Comparison of ENCODE assay signal across 22 cellular contexts in genomic region chr2:64392514-64392913, GRCh38.
"Had no signal": no experiment of that assay in that cellular context is flagged by ENCODE, and none has a peak within 500 bp of the region (broad histone marks: within the 10 kb centered on the region; RNA-seq: fewer than 3 reads in every experiment).

No MANE protein-coding gene starts in this region.

- H3K27me3 ChIP-seq: breast epithelium, MG63 had no signal

- H3K9me3 ChIP-seq: breast epithelium had no signal

- H3K4me3 ChIP-seq: breast epithelium, MG63, SK-N-MC had no signal

- H3K36me3 ChIP-seq: breast epithelium, MG63 had no signal

- H3K4me3 Mint-ChIP-seq: activated CD4-positive, alpha-beta memory T cell treated with anti-CD3 and anti-CD28 coated beads, Interleukin-2, amount 10 ng/mL, durations not matched to agents 7 days and 5 days; activated naive CD4-positive, alpha-beta T cell treated with anti-CD3 and anti-CD28 coated beads, Interleukin-2, amount 10 ng/mL, durations not matched to agents 7 days and 5 days; activated naive CD8-positive, alpha-beta T cell treated with anti-CD3 and anti-CD28 coated beads for 36 hours; activated T-cell treated with anti-CD3 and anti-CD28 coated beads, Interleukin-2, amount 50 U/mL, for 72 hours had no signal

- DNase-seq: activated CD4-positive, alpha-beta memory T cell treated with anti-CD3 and anti-CD28 coated beads, Interleukin-2, amount 10 ng/mL, durations not matched to agents 7 days and 5 days; activated CD4-positive, alpha-beta T cell treated with anti-CD3 and anti-CD28 coated beads, Interleukin-2, amount 50 U/mL, for 1 hour; activated CD4-positive, CD25-positive, alpha-beta regulatory T cell; activated gamma-delta T cell treated with Interleukin-2 at 50 U/mL for 16 hours; activated naive CD4-positive, alpha-beta T cell treated with anti-CD3 and anti-CD28 coated beads, Interleukin-2, amount 10 ng/mL, durations not matched to agents 7 days and 5 days; activated naive CD8-positive, alpha-beta T cell treated with anti-CD3 and anti-CD28 coated beads for 36 hours; activated T-cell treated with anti-CD3 and anti-CD28 coated beads, Interleukin-2, amount 50 U/mL, for 72 hours; aorta; MG63; NCI-H1105; NCI-H1436; NCI-H1694 treated with DMSO at 0.1 percent for 48 hours; NCI-H2029 treated with DMSO at 0.1 percent for 48 hours; NCI-H345; NCI-H510A; NCI-H526 treated with DMSO at 0.1 percent for 48 hours; NCI-H82; T-helper 1 cell had no signal

- H3K27me3 Mint-ChIP-seq: activated naive CD8-positive, alpha-beta T cell treated with anti-CD3 and anti-CD28 coated beads for 36 hours had no signal

- H3K27ac Mint-ChIP-seq: activated CD4-positive, alpha-beta memory T cell treated with anti-CD3 and anti-CD28 coated beads, Interleukin-2, amount 10 ng/mL, durations not matched to agents 7 days and 5 days; activated naive CD4-positive, alpha-beta T cell treated with anti-CD3 and anti-CD28 coated beads, Interleukin-2, amount 10 ng/mL, durations not matched to agents 7 days and 5 days; activated naive CD8-positive, alpha-beta T cell treated with anti-CD3 and anti-CD28 coated beads for 36 hours; activated T-cell treated with anti-CD3 and anti-CD28 coated beads, Interleukin-2, amount 50 U/mL, for 72 hours; activated T-helper 2 cell treated with anti-CD3 and anti-CD28 coated beads, Interferon-gamma antibody, Interleukin-2, Interleukin-4, amounts not matched to agents 10 μg/mL and 5 μg/mL and 100 μg/mL, durations not matched to agents 14 hours and 24 hours and 36 hours had no signal

- ATAC-seq: activated T-cell treated with anti-CD3 and anti-CD28 coated beads, Interleukin-2, amount 50 U/mL, for 72 hours had no signal

- H3K4me1 ChIP-seq: breast epithelium had no signal

- H3K9me3 Mint-ChIP-seq: activated T-cell treated with anti-CD3 and anti-CD28 coated beads, Interleukin-2, amount 50 U/mL, for 72 hours had no signal

- H3K4me1 Mint-ChIP-seq: activated CD4-positive, alpha-beta memory T cell treated with anti-CD3 and anti-CD28 coated beads, Interleukin-2, amount 10 ng/mL, durations not matched to agents 7 days and 5 days; activated naive CD4-positive, alpha-beta T cell treated with anti-CD3 and anti-CD28 coated beads, Interleukin-2, amount 10 ng/mL, durations not matched to agents 7 days and 5 days; activated naive CD8-positive, alpha-beta T cell treated with anti-CD3 and anti-CD28 coated beads for 36 hours had no signal

- H3K27ac ChIP-seq: breast epithelium, SK-N-MC, VCaP had no signal

- H3K36me3 Mint-ChIP-seq: activated naive CD4-positive, alpha-beta T cell treated with anti-CD3 and anti-CD28 coated beads, Interleukin-2, amount 10 ng/mL, durations not matched to agents 7 days and 5 days had no signal
